ENCODE assay signal across 8 cellular contexts in the genomic region with DNA sequence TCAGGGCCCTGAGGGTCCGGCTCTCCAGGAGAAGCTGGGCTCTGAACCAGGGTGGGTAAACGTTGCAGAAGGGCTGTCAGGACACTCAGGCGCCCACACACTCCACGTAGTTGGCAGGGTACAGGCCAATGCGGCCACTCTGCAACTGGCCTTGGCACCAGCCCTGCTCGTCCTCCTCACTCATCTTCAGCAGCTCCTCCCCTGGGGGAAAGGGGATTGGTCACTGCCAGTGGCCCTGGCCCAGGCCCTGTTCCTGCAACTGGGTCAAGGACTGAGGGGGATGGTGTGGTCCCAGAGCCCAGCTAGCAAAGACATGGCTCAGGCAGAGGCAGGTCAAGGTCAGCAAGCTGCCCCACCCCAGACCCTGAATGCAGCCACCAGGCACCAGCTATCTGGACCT. TPM values are rescaled to one million over a fixed set of nuclear protein-coding genes. Genes with fewer than 3 reads are reported as not detected.
DNase-seq lines count a peak whose midpoint lies in the region; ATAC-seq and TF ChIP-seq lines count a peak whose summit lies in the region.

No MANE protein-coding gene starts in this region.

- peak overlapping the region; percentile 99 for H3K27ac Mint-ChIP-seq in activated naive CD8-positive, alpha-beta T cell treated with anti-CD3 and anti-CD28 coated beads for 36 hours
- H3K27ac Mint-ChIP-seq in immature natural killer cell: peak overlapping the region; percentile 96 to 100 (median 99)
- H3K27ac Mint-ChIP-seq in stimulated activated memory B cell treated with anti-CD40 and anti-IgM and Interleukin-4, amounts not matched to agents 10 μg/mL and 1 μg/mL and 100 μg/mL, for 72 hours: peak overlapping the region; percentile 95

- ATAC-seq in stimulated activated memory B cell treated with anti-CD40 and anti-IgM and Interleukin-4, amounts not matched to agents 10 μg/mL and 1 μg/mL and 100 μg/mL, for 72 hours: no peak

- peaks cover 0 to 65% of the 10 kb centered on the region in 2 experiments; a peak in 1 of 3 replicates for H3K36me3 ChIP-seq in HEK293 (ENCODE audit: control insufficient read depth in 2 of 2, insufficient read depth in 1 of 2, low read length in 2 of 2)

- H3K4me1 ChIP-seq in HEK293 (ENCODE audit: control insufficient read depth, insufficient read depth, low read length): no peaks in the 10 kb centered on the region

- H3K9me3 ChIP-seq in HEK293 (ENCODE audit: control insufficient read depth, insufficient read depth, low read depth, low read length): no peaks in the 10 kb centered on the region

- peaks cover 9% of the 10 kb centered on the region for H3K36me3 Mint-ChIP-seq in activated naive CD8-positive, alpha-beta T cell treated with anti-CD3 and anti-CD28 coated beads for 36 hours
- peaks cover 0 to 3% (median 0%) of the 10 kb centered on the region in 3 donors for H3K36me3 Mint-ChIP-seq in immature natural killer cell
- H3K36me3 Mint-ChIP-seq in stimulated activated memory B cell treated with anti-CD40 and anti-IgM and Interleukin-4, amounts not matched to agents 10 μg/mL and 1 μg/mL and 100 μg/mL, for 72 hours: peaks cover 11% of the 10 kb centered on the region

- peak overlapping the region; percentile 49; the same call in 1 of the 2 replicates for H3K27ac ChIP-seq in HEK293 (ENCODE audit: extremely low read depth, low read depth, low read length)

- CTCF ChIA-PET in HEK293 (lab: Yijun Ruan, JAX): interaction anchor here (0.6 to 4.0 kb wide), 14 partner anchors 10 to 280 kb away, joined by 3 to 25 read pairs (median 4); a partner anchor contains a TSS

- H3K4me3 ChIP-seq in HEK293 (ENCODE audit: low read depth, low read length): no peak overlapping the region

- TF ChIP-seq CTCF in HEK293 (tag by site-specific recombination; IDR thresholded peaks at IDR 0.05): no peak

- H3K4me3 Mint-ChIP-seq in activated naive CD8-positive, alpha-beta T cell treated with anti-CD3 and anti-CD28 coated beads for 36 hours: peak overlapping the region; percentile 98
- peak overlapping the region; percentile 94 to 100 (median 98) for H3K4me3 Mint-ChIP-seq in immature natural killer cell
- peak overlapping the region; percentile 99 for H3K4me3 Mint-ChIP-seq in stimulated activated memory B cell treated with anti-CD40 and anti-IgM and Interleukin-4, amounts not matched to agents 10 μg/mL and 1 μg/mL and 100 μg/mL, for 72 hours

- peaks cover 36% of the 10 kb centered on the region for H3K4me1 Mint-ChIP-seq in activated naive CD8-positive, alpha-beta T cell treated with anti-CD3 and anti-CD28 coated beads for 36 hours
- peaks cover 40 to 41% of the 10 kb centered on the region in 2 donors for H3K4me1 Mint-ChIP-seq in immature natural killer cell
- H3K4me1 Mint-ChIP-seq in stimulated activated memory B cell treated with anti-CD40 and anti-IgM and Interleukin-4, amounts not matched to agents 10 μg/mL and 1 μg/mL and 100 μg/mL, for 72 hours: peaks cover 43% of the 10 kb centered on the region

- POLR2A ChIA-PET in HEK293 (lab: Yijun Ruan, JAX): interaction anchor here (1.7 to 4.4 kb wide), 4 partner anchors 37 to 71 kb away, joined by 3 to 45 read pairs (median 6); a partner anchor contains a TSS

- DNase-seq in activated naive CD8-positive, alpha-beta T cell treated with anti-CD3 and anti-CD28 coated beads for 36 hours: no peak
- no peak for DNase-seq in immature natural killer cell
- no peak for DNase-seq in DMS153 treated with DMSO at 0.1 percent for 48 hours (lab: John Stamatoyannopoulos, UW; ENCODE audit: unreplicated experiment)
- no peak for DNase-seq in GOT3 (lab: John Stamatoyannopoulos, UW)
- DNase-seq in NK-92 treated with Interleukin-12 subunit alpha and Interleukin-12 subunit beta, amount 100 ng/mL, for 24 hours (lab: John Stamatoyannopoulos, UW): no peak
- no peak for DNase-seq in SKM-1 (lab: John Stamatoyannopoulos, UW; ENCODE audit: unreplicated experiment)

- H3K9me3 Mint-ChIP-seq in activated naive CD8-positive, alpha-beta T cell treated with anti-CD3 and anti-CD28 coated beads for 36 hours: no peaks in the 10 kb centered on the region
- H3K9me3 Mint-ChIP-seq in immature natural killer cell: no peaks in the 10 kb centered on the region
- H3K9me3 Mint-ChIP-seq in stimulated activated memory B cell treated with anti-CD40 and anti-IgM and Interleukin-4, amounts not matched to agents 10 μg/mL and 1 μg/mL and 100 μg/mL, for 72 hours: no peaks in the 10 kb centered on the region

- H3K27me3 Mint-ChIP-seq in activated naive CD8-positive, alpha-beta T cell treated with anti-CD3 and anti-CD28 coated beads for 36 hours: peaks cover 7% of the 10 kb centered on the region
- peaks cover 8 to 25% (median 16%) of the 10 kb centered on the region in 3 donors for H3K27me3 Mint-ChIP-seq in immature natural killer cell (ENCODE audit: low read depth in 3 of 3)
- no peaks in the 10 kb centered on the region for H3K27me3 Mint-ChIP-seq in stimulated activated memory B cell treated with anti-CD40 and anti-IgM and Interleukin-4, amounts not matched to agents 10 μg/mL and 1 μg/mL and 100 μg/mL, for 72 hours

TF ChIP-seq in HEK293, 187 proteins besides CTCF, POLR2A, EP300 and RAD21 (continues in another document):
- TF ChIP-seq ZNF600 (tag by site-specific recombination; IDR thresholded peaks at IDR 0.05) (no peak), ZIC2 (tag by site-specific recombination; IDR thresholded peaks at IDR 0.05) (no peak), ZBTB20 (tag by site-specific recombination; IDR thresholded peaks at IDR 0.05) (no peak), ZNF555 (tag by site-specific recombination; conservative IDR thresholded peaks at IDR 0.05) (no peak), ZFHX2 (tag by site-specific recombination; conservative IDR thresholded peaks at IDR 0.05) (no peak), ZSCAN23 (tag by site-specific recombination; IDR thresholded peaks at IDR 0.05) (no peak), SETDB1 (IDR thresholded peaks at IDR 0.05; ENCODE audit: insufficient read length, low read length) (no peak), ZNF223 (tag by site-specific recombination; IDR thresholded peaks at IDR 0.05) (no peak), ZFP41 (tag by site-specific recombination; IDR thresholded peaks at IDR 0.05; ENCODE audit: borderline replicate concordance) (no peak), ZNF274 (IDR thresholded peaks at IDR 0.05; ENCODE audit: low read length) (no peak), ZNF274 (tag by site-specific recombination; IDR thresholded peaks at IDR 0.05; ENCODE audit: borderline replicate concordance) (no peak), ZNF621 (tag by site-specific recombination; IDR thresholded peaks at IDR 0.05) (no peak), ZNF354C (tag by site-specific recombination; IDR thresholded peaks at IDR 0.05; ENCODE audit: borderline replicate concordance, low read depth) (no peak)
- TF ChIP-seq, protein P1, sequence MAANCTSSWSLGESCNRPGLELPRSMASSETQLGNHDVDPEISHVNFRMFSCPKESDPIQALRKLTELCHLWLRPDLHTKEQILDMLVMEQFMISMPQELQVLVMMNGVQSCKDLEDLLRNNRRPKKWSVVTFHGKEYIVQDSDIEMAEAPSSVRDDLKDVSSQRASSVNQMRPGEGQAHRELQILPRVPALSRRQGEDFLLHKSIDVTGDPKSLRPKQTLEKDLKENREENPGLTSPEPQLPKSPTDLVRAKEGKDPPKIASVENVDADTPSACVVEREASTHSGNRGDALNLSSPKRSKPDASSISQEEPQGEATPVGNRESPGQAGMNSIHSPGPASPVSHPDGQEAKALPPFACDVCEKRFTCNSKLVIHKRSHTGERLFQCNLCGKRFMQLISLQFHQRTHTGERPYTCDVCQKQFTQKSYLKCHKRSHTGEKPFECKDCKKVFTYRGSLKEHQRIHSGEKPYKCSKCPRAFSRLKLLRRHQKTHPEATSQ (tag by site-specific recombination; IDR thresholded peaks at IDR 0.05): no peak
- TF ChIP-seq, protein P2, sequence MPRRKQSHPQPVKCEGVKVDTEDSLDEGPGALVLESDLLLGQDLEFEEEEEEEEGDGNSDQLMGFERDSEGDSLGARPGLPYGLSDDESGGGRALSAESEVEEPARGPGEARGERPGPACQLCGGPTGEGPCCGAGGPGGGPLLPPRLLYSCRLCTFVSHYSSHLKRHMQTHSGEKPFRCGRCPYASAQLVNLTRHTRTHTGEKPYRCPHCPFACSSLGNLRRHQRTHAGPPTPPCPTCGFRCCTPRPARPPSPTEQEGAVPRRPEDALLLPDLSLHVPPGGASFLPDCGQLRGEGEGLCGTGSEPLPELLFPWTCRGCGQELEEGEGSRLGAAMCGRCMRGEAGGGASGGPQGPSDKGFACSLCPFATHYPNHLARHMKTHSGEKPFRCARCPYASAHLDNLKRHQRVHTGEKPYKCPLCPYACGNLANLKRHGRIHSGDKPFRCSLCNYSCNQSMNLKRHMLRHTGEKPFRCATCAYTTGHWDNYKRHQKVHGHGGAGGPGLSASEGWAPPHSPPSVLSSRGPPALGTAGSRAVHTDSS (tag by site-specific recombination; IDR thresholded peaks at IDR 0.05): no peak
- TF ChIP-seq, protein P3, sequence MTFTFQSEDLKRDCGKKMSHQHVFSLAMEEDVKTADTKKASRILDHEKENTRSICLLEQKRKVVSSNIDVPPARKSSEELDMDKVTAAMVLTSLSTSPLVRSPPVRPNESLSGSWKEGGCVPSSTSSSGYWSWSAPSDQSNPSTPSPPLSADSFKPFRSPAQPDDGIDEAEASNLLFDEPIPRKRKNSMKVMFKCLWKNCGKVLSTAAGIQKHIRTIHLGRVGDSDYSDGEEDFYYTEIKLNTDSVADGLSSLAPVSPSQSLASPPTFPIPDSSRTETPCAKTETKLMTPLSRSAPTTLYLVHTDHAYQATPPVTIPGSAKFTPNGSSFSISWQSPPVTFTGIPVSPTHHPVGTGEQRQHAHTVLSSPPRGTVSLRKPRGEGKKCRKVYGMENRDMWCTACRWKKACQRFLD (tag by site-specific recombination; IDR thresholded peaks at IDR 0.05): no peak

RNA-seq across cellular contexts. Expression of a gene that starts 1.2 kb away (rescaled TPM):
- 10 to 100 TPM; 87.6 to 92.6 TPM for total RNA-seq in activated naive CD8-positive, alpha-beta T cell treated with anti-CD3 and anti-CD28 coated beads for 36 hours
- 100 to 1,000 TPM; 103 to 137 (median 121) TPM for polyA plus RNA-seq in immature natural killer cell

RNA-seq across cellular contexts. Expression of a gene that starts 8.4 kb away (rescaled TPM):
- 1 to 10 TPM; 6.8 to 7.0 TPM for total RNA-seq in activated naive CD8-positive, alpha-beta T cell treated with anti-CD3 and anti-CD28 coated beads for 36 hours
- polyA plus RNA-seq in immature natural killer cell: under 1 TPM in 1 of 3 donors, not detected in 2; 0.48 TPM

RNA-seq across cellular contexts. Expression of a gene that starts 36.9 kb away (rescaled TPM):
- 100 to 1,000 TPM; 111 to 112 TPM for total RNA-seq in activated naive CD8-positive, alpha-beta T cell treated with anti-CD3 and anti-CD28 coated beads for 36 hours
- polyA plus RNA-seq in immature natural killer cell: 10 to 100 TPM; 27.4 to 39.3 (median 35.4) TPM
